Comparison of ENCODE assay signal across 27 cellular contexts in the genomic region with DNA sequence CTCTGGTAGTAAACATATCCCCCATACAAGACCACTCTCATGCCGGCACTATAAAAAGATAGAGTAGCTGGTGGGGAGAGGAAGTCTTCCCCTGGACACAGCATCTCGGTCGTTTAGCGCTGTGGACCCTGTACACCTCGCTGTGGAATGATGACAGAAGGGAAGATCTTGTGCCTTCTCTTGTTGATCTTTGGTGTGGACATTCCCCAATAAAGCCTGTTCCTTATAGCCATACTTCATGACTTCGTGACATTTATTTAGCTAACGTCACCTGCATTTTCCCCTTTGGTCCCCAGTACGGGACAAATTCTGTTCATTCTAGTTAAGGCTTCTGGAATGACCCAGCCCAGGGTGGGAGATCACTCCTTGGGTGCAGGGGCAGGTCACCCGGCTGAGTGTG.
"Had no signal": no experiment of that assay in that cellular context is flagged by ENCODE, and none has a peak within 500 bp of the region (broad histone marks: within the 10 kb centered on the region; RNA-seq: fewer than 3 reads in every experiment).

No MANE protein-coding gene starts in this region.

- H3K27me3 ChIP-seq: colonic mucosa, esophagus muscularis mucosa, esophagus squamous epithelium, foreskin keratinocyte, gastrocnemius medialis, gastroesophageal sphincter, heart left ventricle had no signal

- H3K27ac ChIP-seq: colonic mucosa, coronary artery, dorsolateral prefrontal cortex, epithelial cell of prostate, esophagus muscularis mucosa, esophagus squamous epithelium, foreskin keratinocyte, gastrocnemius medialis, gastroesophageal sphincter, heart left ventricle had no signal

- H3K4me3 ChIP-seq: colonic mucosa, coronary artery, dorsolateral prefrontal cortex, esophagus muscularis mucosa, esophagus squamous epithelium, gastrocnemius medialis, gastroesophageal sphincter, heart left ventricle had no signal

- H3K4me1 ChIP-seq: colonic mucosa, esophagus muscularis mucosa, foreskin keratinocyte, gastrocnemius medialis, gastroesophageal sphincter, heart left ventricle had no signal

- ATAC-seq: effector memory CD8-positive, alpha-beta T cell; esophagus mucosa; foreskin keratinocyte; gastrocnemius medialis; gastroesophageal sphincter; heart left ventricle had no signal

- H3K9me3 ChIP-seq: colonic mucosa, esophagus muscularis mucosa, esophagus squamous epithelium, gastrocnemius medialis, gastroesophageal sphincter, heart left ventricle had no signal

- FAIRE-seq: colon, endometrium, endothelial cell of umbilical vein, frontal cortex had no signal

- H3K36me3 ChIP-seq: colonic mucosa, esophagus muscularis mucosa, esophagus squamous epithelium, gastrocnemius medialis, gastroesophageal sphincter, heart left ventricle had no signal

- DNase-seq: colonic mucosa; cortex of kidney; dermis blood vessel endothelial cell; dorsolateral prefrontal cortex; effector CD4-positive, alpha-beta T cell; effector CD8-positive, alpha-beta T cell; effector memory CD4-positive, alpha-beta T cell; effector memory CD8-positive, alpha-beta T cell; endodermal cell; erythroblast; esophagus squamous epithelium; foreskin fibroblast; foreskin keratinocyte; foreskin melanocyte; gastrocnemius medialis; glutamatergic neuron; head of caudate nucleus; heart left ventricle had no signal
